In genomic region chrX:2761246-2761645, GRCh38 we compare ENCODE assay signal across 22 cellular contexts. TPM values are rescaled to one million over a fixed set of nuclear protein-coding genes. Genes with fewer than 3 reads are reported as not detected.
A peak's percentile ranks its signal among the peaks of the same experiment; 100 is the strongest.
DNase-seq lines count a peak whose midpoint lies in the region; ATAC-seq, FAIRE-seq and TF ChIP-seq lines count a peak whose summit lies in the region.
"Had no signal": no experiment of that assay in that cellular context is flagged by ENCODE, and none has a peak within 500 bp of the region (broad histone marks: within the 10 kb centered on the region; RNA-seq: fewer than 3 reads in every experiment).

No MANE protein-coding gene starts in this region.

- H3K27me3 ChIP-seq in bronchial epithelial cell (ENCODE audit: control insufficient read depth, insufficient read depth, low read length): no peaks in the 10 kb centered on the region
- no peaks in the 10 kb centered on the region for H3K27me3 ChIP-seq in upper lobe of left lung
- H3K27me3 ChIP-seq in Peyer's patch: no peaks in the 10 kb centered on the region
- H3K27me3 ChIP-seq: BE2C had no signal

- H3K9me3 ChIP-seq in T-helper 17 cell (ENCODE audit: control insufficient read depth, low read length, poor library complexity, severe bottlenecking) (no peaks in the 10 kb centered on the region), upper lobe of left lung (no peaks in the 10 kb centered on the region), Peyer's patch (no peaks in the 10 kb centered on the region)
- H3K9me3 ChIP-seq: BE2C, HAP-1 had no signal

- no peaks in the 10 kb centered on the region for H3K36me3 Mint-ChIP-seq in progenitor cell of endocrine pancreas (ENCODE audit: insufficient read depth)
- no peaks in the 10 kb centered on the region for H3K36me3 Mint-ChIP-seq in T-helper 17 cell (ENCODE audit: low read depth)
- H3K36me3 Mint-ChIP-seq: CD4-positive, CD25-positive, alpha-beta regulatory T cell; CD8-positive, alpha-beta memory T cell had no signal

- H3K27ac Mint-ChIP-seq in progenitor cell of endocrine pancreas: peak overlapping the region; percentile 37
- H3K27ac Mint-ChIP-seq in T-helper 17 cell: no peak overlapping the region
- H3K27ac Mint-ChIP-seq: CD4-positive, CD25-positive, alpha-beta regulatory T cell; CD8-positive, alpha-beta memory T cell had no signal

- ATAC-seq in T-helper 17 cell: no peak
- no peak for ATAC-seq in upper lobe of left lung (ENCODE audit: low FRiP score in 2 of 2)

- H3K4me1 Mint-ChIP-seq in progenitor cell of endocrine pancreas (ENCODE audit: low read depth): peaks cover 24% of the 10 kb centered on the region
- H3K4me1 Mint-ChIP-seq in T-helper 17 cell: peaks cover 7% of the 10 kb centered on the region

- H3K27me3 Mint-ChIP-seq in progenitor cell of endocrine pancreas (no peaks in the 10 kb centered on the region), T-helper 17 cell (peaks cover 31% of the 10 kb centered on the region)

- H3K27ac ChIP-seq in upper lobe of left lung (no peak overlapping the region), Peyer's patch (no peak overlapping the region)
- H3K27ac ChIP-seq: GM23248 had no signal

- DNase-seq in bronchial epithelial cell (ENCODE audit: low read depth) (no peak), myocyte (ENCODE audit: low read depth) (peak; percentile 55), progenitor cell of endocrine pancreas (ENCODE audit: low spot score, unreplicated experiment) (no peak), T-helper 17 cell (no peak), superior temporal gyrus (ENCODE audit: extremely low spot score) (no peak), upper lobe of left lung (no peak), Peyer's patch (no peak)
- DNase-seq: ACHN; BE2C; C1 segment of cervical spinal cord; CD4-positive, CD25-positive, alpha-beta regulatory T cell; CD8-positive, alpha-beta memory T cell; COR-L47; DMS 273 treated with DMSO at 0.1 percent for 48 hours; DMS53; DND-41; EL had no signal

- H3K4me3 ChIP-seq in bronchial epithelial cell (ENCODE audit: low read depth, low read length): no peak overlapping the region
- H3K4me3 ChIP-seq in upper lobe of left lung: no peak overlapping the region
- H3K4me3 ChIP-seq in Peyer's patch: no peak overlapping the region
- H3K4me3 ChIP-seq: GM23248, HAP-1 had no signal

- TF ChIP-seq POLR2A in upper lobe of left lung (IDR thresholded peaks at IDR 0.05) (no peak), Peyer's patch (IDR thresholded peaks at IDR 0.05) (no peak)

- WGBS in upper lobe of left lung, 2 donors: 72 to 76% methylated on average over 1 to 2 of the region's 2 CpGs

- H3K4me3 Mint-ChIP-seq in progenitor cell of endocrine pancreas (ENCODE audit: low read depth): no peak overlapping the region
- no peak overlapping the region for H3K4me3 Mint-ChIP-seq in T-helper 17 cell
- H3K4me3 Mint-ChIP-seq: CD4-positive, CD25-positive, alpha-beta regulatory T cell; CD8-positive, alpha-beta memory T cell had no signal

- no peaks in the 10 kb centered on the region for H3K36me3 ChIP-seq in bronchial epithelial cell (ENCODE audit: control insufficient read depth, insufficient read depth, low read length)
- H3K36me3 ChIP-seq in upper lobe of left lung: no peaks in the 10 kb centered on the region
- no peaks in the 10 kb centered on the region for H3K36me3 ChIP-seq in Peyer's patch
- H3K36me3 ChIP-seq: BE2C, HAP-1 had no signal

- H3K4me1 ChIP-seq in upper lobe of left lung (no peaks in the 10 kb centered on the region), Peyer's patch (no peaks in the 10 kb centered on the region)
- H3K4me1 ChIP-seq: BE2C, HAP-1 had no signal

- no peak for TF ChIP-seq CTCF in bronchial epithelial cell (IDR thresholded peaks at IDR 0.05; ENCODE audit: insufficient read depth, low read length, severe bottlenecking)
- no peak for TF ChIP-seq CTCF in progenitor cell of endocrine pancreas (IDR thresholded peaks at IDR 0.05; ENCODE audit: unreplicated experiment)
- no peak for TF ChIP-seq CTCF in upper lobe of left lung (IDR thresholded peaks at IDR 0.05)
- no peak for TF ChIP-seq CTCF in Peyer's patch (IDR thresholded peaks at IDR 0.05)

- no peaks in the 10 kb centered on the region for H3K9me3 Mint-ChIP-seq in progenitor cell of endocrine pancreas (ENCODE audit: low read depth)
- H3K9me3 Mint-ChIP-seq: CD8-positive, alpha-beta memory T cell had no signal

- TF ChIP-seq EP300 in upper lobe of left lung (IDR thresholded peaks at IDR 0.05): no peak

- FAIRE-seq in bronchial epithelial cell (lab: Jason Lieb, UNC): peak; percentile 60
- FAIRE-seq: A204.1, GM12891, GM19239 had no signal

RNA-seq across cellular contexts. Expression of gene XG, which starts 9.4 kb away (rescaled TPM):
- total RNA-seq in bronchial epithelial cell (0.26 and 1.4 TPM in 2 replicates), myocyte (0.27 and 1.5 TPM in 2 replicates), progenitor cell of endocrine pancreas (1.2 and 2.4 TPM in 2 replicates), T-helper 17 cell (under 1 TPM in 1 of 2 donors, not detected in 1; 0.34 TPM), upper lobe of left lung (under 1 TPM in 2 of 6 donors, not detected in 4; 0.69 to 0.81 TPM), Peyer's patch (under 1 TPM in 1 of 4 donors, not detected in 3; 0.40 TPM)
- polyA plus RNA-seq in myocyte (2012): 1.1 TPM
- total RNA-seq: CD4-positive, CD25-positive, alpha-beta regulatory T cell; CD8-positive, alpha-beta memory T cell had no signal
- polyA plus RNA-seq: CD4-positive, CD25-positive, alpha-beta regulatory T cell; CD8-positive, alpha-beta memory T cell had no signal
